ENCODE assay signal across 36 cellular contexts in the genomic region with DNA sequence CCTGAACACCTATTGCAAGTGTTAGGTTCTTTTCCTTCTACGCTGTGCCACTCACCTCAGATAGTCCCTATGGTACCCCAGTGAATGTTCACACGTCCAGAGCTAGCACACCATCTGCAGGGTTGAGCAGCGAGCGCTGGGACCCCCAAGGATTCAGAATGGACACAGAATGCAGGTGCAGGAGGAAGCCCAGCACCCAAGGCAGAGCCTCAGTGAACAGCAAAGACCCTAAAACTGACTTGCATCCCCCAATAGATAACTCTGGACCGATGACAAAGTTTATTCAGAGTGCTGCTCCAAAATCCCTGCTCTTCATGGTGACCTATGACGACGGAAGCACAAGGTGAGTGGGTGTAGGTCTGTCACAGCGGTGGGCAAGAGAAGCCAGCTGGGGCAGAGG. TPM values are rescaled to one million over a fixed set of nuclear protein-coding genes. Genes with fewer than 3 reads are reported as not detected.
"Had no signal": no experiment of that assay in that cellular context is flagged by ENCODE, and none has a peak within 500 bp of the region (broad histone marks: within the 10 kb centered on the region; RNA-seq: fewer than 3 reads in every experiment).

No MANE protein-coding gene starts in this region.

- H3K4me1 Mint-ChIP-seq: mesothelial cell of epicardium; nephron; neural progenitor cell; stimulated activated effector memory CD8-positive, alpha-beta T cell treated with anti-CD3 and anti-CD28 coated beads, Interleukin-12 subunit alpha, Interleukin-12 subunit beta, amount 100 ng/mL, for 72 hours had no signal

- H3K27ac Mint-ChIP-seq: mesothelial cell of epicardium; naive thymus-derived CD4-positive, alpha-beta T cell; nephron; neural progenitor cell; progenitor cell of endocrine pancreas; stimulated activated effector memory CD8-positive, alpha-beta T cell treated with anti-CD3 and anti-CD28 coated beads, Interleukin-12 subunit alpha, Interleukin-12 subunit beta, amount 100 ng/mL, for 72 hours had no signal

- ATAC-seq: foreskin keratinocyte; gastroesophageal sphincter; heart left ventricle; left lobe of liver; naive thymus-derived CD4-positive, alpha-beta T cell; sciatic nerve; stimulated activated effector memory CD8-positive, alpha-beta T cell treated with anti-CD3 and anti-CD28 coated beads, Interleukin-12 subunit alpha, Interleukin-12 subunit beta, amount 100 ng/mL, for 72 hours had no signal

- H3K4me3 Mint-ChIP-seq: mesothelial cell of epicardium; naive thymus-derived CD4-positive, alpha-beta T cell; nephron; neural progenitor cell; stimulated activated effector memory CD8-positive, alpha-beta T cell treated with anti-CD3 and anti-CD28 coated beads, Interleukin-12 subunit alpha, Interleukin-12 subunit beta, amount 100 ng/mL, for 72 hours had no signal

- DNase-seq: colonic mucosa; dermis blood vessel endothelial cell; effector memory CD4-positive, alpha-beta T cell; foreskin keratinocyte; heart left ventricle; kidney; mesenchymal stem cell; mucosa of descending colon; naive thymus-derived CD4-positive, alpha-beta T cell; nucleus accumbens; stimulated activated CD4-positive, alpha-beta T cell treated with anti-CD3 and anti-CD28 coated beads, Interleukin-12 subunit alpha, Interleukin-12 subunit beta, amount 100 ng/mL, for 4 hours; stimulated activated CD4-positive, alpha-beta T cell treated with anti-CD3 and anti-CD28 coated beads, Interleukin-1b, Interleukin-23, amount 100 ng/mL, for 48 hours; stimulated activated CD4-positive, alpha-beta T cell treated with anti-CD3 and anti-CD28 coated beads, Interleukin-4, amount 100 ng/mL, for 24 hours; stimulated activated naive CD4-positive, alpha-beta T cell treated with Interleukin-2 at 50 U/mL for 16 hours; substantia nigra; testis; tibial artery; upper lobe of left lung; uterus had no signal

- H3K36me3 Mint-ChIP-seq: mesothelial cell of epicardium; neural progenitor cell; stimulated activated effector memory CD8-positive, alpha-beta T cell treated with anti-CD3 and anti-CD28 coated beads, Interleukin-12 subunit alpha, Interleukin-12 subunit beta, amount 100 ng/mL, for 72 hours had no signal

- H3K27ac ChIP-seq: colonic mucosa, esophagus muscularis mucosa, foreskin keratinocyte, gastroesophageal sphincter, heart left ventricle, hepatocyte, neural progenitor cell, parathyroid adenoma, right atrium auricular region, testis, tibial artery, upper lobe of left lung, uterus had no signal

RNA-seq across cellular contexts. Expression of a gene that starts 15.1 kb away (rescaled TPM):
- total RNA-seq: chondrocyte, endothelial cell of umbilical vein had no signal

RNA-seq across cellular contexts. Expression of a gene that starts 30.2 kb away (rescaled TPM):
- total RNA-seq: chondrocyte; dermis blood vessel endothelial cell; endothelial cell of umbilical vein; fibroblast of lung; foreskin keratinocyte; lung microvascular endothelial cell; naive thymus-derived CD4-positive, alpha-beta T cell; right atrium auricular region; smooth muscle cell had no signal
